Comparison of ENCODE assay signal across 11 cellular contexts in the genomic region with DNA sequence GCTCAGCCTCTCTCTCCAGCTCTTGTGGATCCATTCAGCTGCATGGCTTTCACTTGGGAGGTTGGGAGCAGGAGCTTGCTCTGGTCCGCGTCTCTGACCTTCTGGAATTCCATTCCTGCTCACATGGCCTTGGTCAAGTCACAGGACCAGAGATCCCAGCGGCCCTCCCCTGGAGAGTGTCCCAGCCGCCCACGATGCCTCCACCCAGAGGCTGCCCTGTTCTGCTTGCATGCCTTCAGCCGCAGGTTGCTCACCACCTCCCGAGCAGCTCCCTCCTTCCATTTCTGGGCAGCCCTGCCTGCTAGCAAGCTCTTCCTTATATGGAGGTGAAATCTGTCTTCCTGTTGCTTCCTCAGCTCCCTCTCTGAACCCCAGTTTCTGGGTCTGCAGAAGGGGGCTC. TPM values are rescaled to one million over a fixed set of nuclear protein-coding genes. Genes with fewer than 3 reads are reported as not detected.
DNase-seq lines count a peak whose midpoint lies in the region; ATAC-seq and TF ChIP-seq lines count a peak whose summit lies in the region.
"Had no signal": no experiment of that assay in that cellular context is flagged by ENCODE, and none has a peak within 500 bp of the region (broad histone marks: within the 10 kb centered on the region; RNA-seq: fewer than 3 reads in every experiment).

No MANE protein-coding gene starts in this region.

- peaks cover 17% of the 10 kb centered on the region for H3F3A ChIP-seq in smooth muscle cell (ENCODE audit: low read depth)

- H3K36me3 ChIP-seq in iPS-20b (ENCODE audit: insufficient read depth, low read depth, low read length) (no peaks in the 10 kb centered on the region), smooth muscle cell (ENCODE audit: low read depth) (no peaks in the 10 kb centered on the region)

- no peak overlapping the region for H3K4me3 ChIP-seq in GM12865 (ENCODE audit: low read depth, low read length)
- no peak overlapping the region for H3K4me3 ChIP-seq in iPS-20b (ENCODE audit: low read length)
- H3K4me3 ChIP-seq in smooth muscle cell = no peak overlapping the region
- H3K4me3 ChIP-seq: skin epidermis had no signal

- no peak for TF ChIP-seq CTCF in GM12865 (IDR thresholded peaks at IDR 0.05; ENCODE audit: insufficient read depth, low read depth, low read length, missing control alignments)
- TF ChIP-seq CTCF in brain (conservative IDR thresholded peaks at IDR 0.05) = no peak
- TF ChIP-seq CTCF in smooth muscle cell (IDR thresholded peaks at IDR 0.05; ENCODE audit: borderline replicate concordance, insufficient read depth, poor library complexity, severe bottlenecking) = no peak

- H3K79me2 ChIP-seq in smooth muscle cell (ENCODE audit: low read depth) = peaks cover 97% of the 10 kb centered on the region

- peaks cover 86% of the 10 kb centered on the region for H3K4me1 Mint-ChIP-seq in brain

- H3K27me3 ChIP-seq in iPS-20b (ENCODE audit: insufficient read depth, low read length) (peaks cover 95% of the 10 kb centered on the region), smooth muscle cell (ENCODE audit: low read depth) (no peaks in the 10 kb centered on the region)

- peak overlapping the region in 2 of 5 experiments; percentile 28 to 51 for H3K4me3 Mint-ChIP-seq in brain

- H3K4me2 ChIP-seq in smooth muscle cell = peak overlapping the region; percentile 59

- no peaks in the 10 kb centered on the region for H3K36me3 Mint-ChIP-seq in brain

- H3K4me1 ChIP-seq in iPS-20b (ENCODE audit: insufficient read depth, low read length) (peaks cover 17% of the 10 kb centered on the region), smooth muscle cell (ENCODE audit: low read depth) (peaks cover 29% of the 10 kb centered on the region)

- no peaks in the 10 kb centered on the region for H3K27me3 Mint-ChIP-seq in brain

- H3K9ac ChIP-seq in iPS-20b (ENCODE audit: low read depth, low read length) = peak overlapping the region; percentile 4; the same call in 1 of the 2 replicates
- peak overlapping the region; percentile 4 for H3K9ac ChIP-seq in smooth muscle cell (ENCODE audit: low read depth)

- DNase-seq in GM12865 (ENCODE audit: low read depth) (peak; percentile 33), smooth muscle cell (lab: John Stamatoyannopoulos, UW; ENCODE audit: unreplicated experiment) (no peak), NCI-H446 (lab: John Stamatoyannopoulos, UW) (no peak)
- no peak for DNase-seq in NK-92 treated with Interleukin-12 subunit alpha and Interleukin-12 subunit beta, amount 100 ng/mL, for 24 hours (lab: John Stamatoyannopoulos, UW)
- DNase-seq: effector memory CD4-positive, alpha-beta T cell; NCI-H2029 had no signal

- no peak overlapping the region for H3K27ac ChIP-seq in iPS-20b (ENCODE audit: low read length)
- H3K27ac ChIP-seq in smooth muscle cell (ENCODE audit: low read depth) = peak overlapping the region; percentile 91

- peak overlapping the region; percentile 64 to 93 (median 87) for H3K27ac Mint-ChIP-seq in brain

- no peaks in the 10 kb centered on the region for H3K9me3 Mint-ChIP-seq in brain

- WGBS in smooth muscle cell (ENCODE audit: low lambda C conversion rate) = 33% methylated on average over 7 of the region's 7 CpGs

- H4K20me1 ChIP-seq in smooth muscle cell (ENCODE audit: low read depth) = peaks cover 100% of the 10 kb centered on the region

- H2AFZ ChIP-seq in smooth muscle cell (ENCODE audit: low read depth) = no peak overlapping the region

- H3K9me3 ChIP-seq in iPS-20b (ENCODE audit: insufficient read depth, low read depth, low read length) = no peaks in the 10 kb centered on the region
- no peaks in the 10 kb centered on the region for H3K9me3 ChIP-seq in smooth muscle cell (replicated peaks; ENCODE audit: low read depth)

- ATAC-seq in GM19452 (IDR thresholded peaks at IDR 0.05; ENCODE audit: unreplicated experiment) = no peak
- ATAC-seq in GM21737 (IDR thresholded peaks at IDR 0.05; ENCODE audit: unreplicated experiment) = no peak

RNA-seq across cellular contexts. Expression of gene RAI1, which starts 32.6 kb away (rescaled TPM):
- polyA plus RNA-seq in brain (ENCODE audit: insufficient read depth, low read depth, low replicate concordance) = 22.1 TPM
- total RNA-seq in smooth muscle cell = 11.1 and 12.2 TPM in 2 replicates
- polyA plus RNA-seq in smooth muscle cell = 17.6 and 19.2 TPM in 2 replicates
